In the genomic region with DNA sequence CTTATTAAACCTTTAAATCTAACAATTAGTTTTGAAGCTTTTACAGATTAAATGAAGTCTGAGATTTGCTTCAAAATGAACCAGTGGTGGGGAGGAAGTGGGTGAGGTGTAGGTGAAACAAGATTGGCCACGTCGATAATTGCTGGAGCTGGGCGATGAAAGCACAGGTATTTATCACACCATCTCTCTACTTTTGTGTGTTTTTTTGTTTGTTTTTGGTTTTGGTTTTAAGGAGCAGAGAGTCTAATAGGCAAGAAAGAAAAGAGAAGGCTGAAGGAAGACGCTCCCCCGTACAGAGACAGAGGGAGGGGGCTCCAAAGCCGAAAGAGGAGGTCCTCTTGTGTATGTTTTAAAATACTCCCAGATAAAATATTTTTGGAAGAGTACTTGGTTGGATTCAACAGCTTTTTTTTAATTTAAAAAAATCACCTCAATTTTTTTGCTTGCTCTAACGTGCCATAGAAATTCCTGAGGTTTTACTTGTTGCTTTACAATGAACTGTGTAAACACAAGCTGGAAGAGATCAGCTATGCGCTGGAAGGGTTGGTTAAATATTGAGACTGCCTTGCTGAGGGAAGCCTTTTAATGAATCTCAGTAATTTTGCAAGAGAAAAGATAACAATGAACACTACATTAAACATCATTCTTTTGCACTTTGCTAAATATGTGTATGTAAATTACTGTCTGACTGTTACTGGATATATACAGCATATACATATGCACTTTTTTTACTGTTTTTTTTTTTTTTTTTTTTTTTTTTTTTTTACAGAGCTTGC, we compare ENCODE assay signal across 1 cellular context.
TF ChIP-seq lines count a peak whose summit lies in the region.

No MANE protein-coding gene starts in this region.

TF ChIP-seq in HepG2, 621 proteins besides CTCF, POLR2A, EP300 and RAD21 (continued from another document and continues in another):
- TF ChIP-seq ZNF484 (CRISPR knock-in tag; IDR thresholded peaks at IDR 0.05; ENCODE audit: borderline replicate concordance, low read depth) = no peak
- TF ChIP-seq RBM39 (IDR thresholded peaks at IDR 0.05; ENCODE audit: low read depth, low read length, poor library complexity, severe bottlenecking) = no peak
- no peak for TF ChIP-seq ZNF256 (CRISPR knock-in tag; conservative IDR thresholded peaks at IDR 0.05)
- no peak for TF ChIP-seq ZNF225 (CRISPR knock-in tag; IDR thresholded peaks at IDR 0.05)
- TF ChIP-seq RNF2 (conservative IDR thresholded peaks at IDR 0.05; ENCODE audit: low read depth) = no peak
- TF ChIP-seq, protein P1, sequence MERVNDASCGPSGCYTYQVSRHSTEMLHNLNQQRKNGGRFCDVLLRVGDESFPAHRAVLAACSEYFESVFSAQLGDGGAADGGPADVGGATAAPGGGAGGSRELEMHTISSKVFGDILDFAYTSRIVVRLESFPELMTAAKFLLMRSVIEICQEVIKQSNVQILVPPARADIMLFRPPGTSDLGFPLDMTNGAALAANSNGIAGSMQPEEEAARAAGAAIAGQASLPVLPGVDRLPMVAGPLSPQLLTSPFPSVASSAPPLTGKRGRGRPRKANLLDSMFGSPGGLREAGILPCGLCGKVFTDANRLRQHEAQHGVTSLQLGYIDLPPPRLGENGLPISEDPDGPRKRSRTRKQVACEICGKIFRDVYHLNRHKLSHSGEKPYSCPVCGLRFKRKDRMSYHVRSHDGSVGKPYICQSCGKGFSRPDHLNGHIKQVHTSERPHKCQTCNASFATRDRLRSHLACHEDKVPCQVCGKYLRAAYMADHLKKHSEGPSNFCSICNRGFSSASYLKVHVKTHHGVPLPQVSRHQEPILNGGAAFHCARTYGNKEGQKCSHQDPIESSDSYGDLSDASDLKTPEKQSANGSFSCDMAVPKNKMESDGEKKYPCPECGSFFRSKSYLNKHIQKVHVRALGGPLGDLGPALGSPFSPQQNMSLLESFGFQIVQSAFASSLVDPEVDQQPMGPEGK (CRISPR knock-in tag; IDR thresholded peaks at IDR 0.05) = 0 out of 2 replicates have a peak, but pooled peaks have one; percentile 14
- TF ChIP-seq NFE2L2 (IDR thresholded peaks at IDR 0.05; ENCODE audit: low read length) = no peak
- TF ChIP-seq ZNF816 (CRISPR knock-in tag; IDR thresholded peaks at IDR 0.05; ENCODE audit: borderline replicate concordance) = no peak
- TF ChIP-seq HOXA5 (CRISPR knock-in tag; IDR thresholded peaks at IDR 0.05) = no peak
- TF ChIP-seq KDM1A (CRISPR knock-in tag; IDR thresholded peaks at IDR 0.05) = no peak
- TF ChIP-seq, protein P2, sequence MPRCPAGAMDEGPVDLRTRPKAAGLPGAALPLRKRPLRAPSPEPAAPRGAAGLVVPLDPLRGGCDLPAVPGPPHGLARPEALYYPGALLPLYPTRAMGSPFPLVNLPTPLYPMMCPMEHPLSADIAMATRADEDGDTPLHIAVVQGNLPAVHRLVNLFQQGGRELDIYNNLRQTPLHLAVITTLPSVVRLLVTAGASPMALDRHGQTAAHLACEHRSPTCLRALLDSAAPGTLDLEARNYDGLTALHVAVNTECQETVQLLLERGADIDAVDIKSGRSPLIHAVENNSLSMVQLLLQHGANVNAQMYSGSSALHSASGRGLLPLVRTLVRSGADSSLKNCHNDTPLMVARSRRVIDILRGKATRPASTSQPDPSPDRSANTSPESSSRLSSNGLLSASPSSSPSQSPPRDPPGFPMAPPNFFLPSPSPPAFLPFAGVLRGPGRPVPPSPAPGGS (CRISPR knock-in tag; IDR thresholded peaks at IDR 0.05) = no peak
- no peak for TF ChIP-seq BRCA1 (CRISPR knock-in tag; IDR thresholded peaks at IDR 0.05)
- TF ChIP-seq BCL6 (CRISPR knock-in tag; IDR thresholded peaks at IDR 0.05) = peak; percentile 41; the same call in 1 of the 2 replicates
- TF ChIP-seq, protein P3, sequence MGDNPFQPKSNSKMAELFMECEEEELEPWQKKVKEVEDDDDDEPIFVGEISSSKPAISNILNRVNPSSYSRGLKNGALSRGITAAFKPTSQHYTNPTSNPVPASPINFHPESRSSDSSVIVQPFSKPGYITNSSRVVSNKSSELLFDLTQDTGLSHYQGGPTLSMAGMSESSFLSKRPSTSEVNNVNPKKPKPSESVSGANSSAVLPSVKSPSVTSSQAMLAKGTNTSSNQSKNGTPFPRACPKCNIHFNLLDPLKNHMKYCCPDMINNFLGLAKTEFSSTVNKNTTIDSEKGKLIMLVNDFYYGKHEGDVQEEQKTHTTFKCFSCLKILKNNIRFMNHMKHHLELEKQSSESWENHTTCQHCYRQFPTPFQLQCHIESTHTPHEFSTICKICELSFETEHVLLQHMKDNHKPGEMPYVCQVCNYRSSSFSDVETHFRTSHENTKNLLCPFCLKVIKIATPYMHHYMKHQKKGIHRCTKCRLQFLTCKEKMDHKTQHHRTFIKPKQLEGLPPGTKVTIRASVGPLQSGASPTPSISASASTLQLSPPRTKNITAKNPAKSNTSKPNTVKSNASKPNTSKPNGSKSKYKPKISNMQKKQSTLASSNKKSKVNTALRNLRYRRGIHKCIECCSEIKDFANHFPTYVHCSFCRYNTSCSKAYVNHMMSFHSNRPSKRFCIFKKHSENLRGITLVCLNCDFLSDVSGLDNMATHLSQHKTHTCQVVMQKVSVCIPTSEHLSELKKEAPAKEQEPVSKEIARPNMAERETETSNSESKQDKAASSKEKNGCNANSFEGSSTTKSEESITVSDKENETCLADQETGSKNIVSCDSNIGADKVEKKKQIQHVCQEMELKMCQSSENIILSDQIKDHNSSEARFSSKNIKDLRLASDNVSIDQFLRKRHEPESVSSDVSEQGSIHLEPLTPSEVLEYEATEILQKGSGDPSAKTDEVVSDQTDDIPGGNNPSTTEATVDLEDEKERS (CRISPR knock-in tag; IDR thresholded peaks at IDR 0.05) = no peak
- TF ChIP-seq, protein P4, sequence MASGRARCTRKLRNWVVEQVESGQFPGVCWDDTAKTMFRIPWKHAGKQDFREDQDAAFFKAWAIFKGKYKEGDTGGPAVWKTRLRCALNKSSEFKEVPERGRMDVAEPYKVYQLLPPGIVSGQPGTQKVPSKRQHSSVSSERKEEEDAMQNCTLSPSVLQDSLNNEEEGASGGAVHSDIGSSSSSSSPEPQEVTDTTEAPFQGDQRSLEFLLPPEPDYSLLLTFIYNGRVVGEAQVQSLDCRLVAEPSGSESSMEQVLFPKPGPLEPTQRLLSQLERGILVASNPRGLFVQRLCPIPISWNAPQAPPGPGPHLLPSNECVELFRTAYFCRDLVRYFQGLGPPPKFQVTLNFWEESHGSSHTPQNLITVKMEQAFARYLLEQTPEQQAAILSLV (CRISPR knock-in tag; IDR thresholded peaks at IDR 0.05; ENCODE audit: borderline replicate concordance) = no peak
- TF ChIP-seq, protein P5, sequence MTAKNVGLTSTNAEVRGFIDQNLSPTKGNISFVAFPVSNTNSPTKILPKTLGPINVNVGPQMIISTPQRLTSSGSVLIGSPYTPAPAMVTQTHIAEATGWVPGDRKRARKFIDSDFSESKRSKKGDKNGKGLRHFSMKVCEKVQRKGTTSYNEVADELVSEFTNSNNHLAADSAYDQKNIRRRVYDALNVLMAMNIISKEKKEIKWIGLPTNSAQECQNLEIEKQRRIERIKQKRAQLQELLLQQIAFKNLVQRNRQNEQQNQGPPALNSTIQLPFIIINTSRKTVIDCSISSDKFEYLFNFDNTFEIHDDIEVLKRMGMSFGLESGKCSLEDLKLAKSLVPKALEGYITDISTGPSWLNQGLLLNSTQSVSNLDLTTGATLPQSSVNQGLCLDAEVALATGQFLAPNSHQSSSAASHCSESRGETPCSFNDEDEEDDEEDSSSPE (CRISPR knock-in tag; IDR thresholded peaks at IDR 0.05) = no peak
- TF ChIP-seq, protein P6, sequence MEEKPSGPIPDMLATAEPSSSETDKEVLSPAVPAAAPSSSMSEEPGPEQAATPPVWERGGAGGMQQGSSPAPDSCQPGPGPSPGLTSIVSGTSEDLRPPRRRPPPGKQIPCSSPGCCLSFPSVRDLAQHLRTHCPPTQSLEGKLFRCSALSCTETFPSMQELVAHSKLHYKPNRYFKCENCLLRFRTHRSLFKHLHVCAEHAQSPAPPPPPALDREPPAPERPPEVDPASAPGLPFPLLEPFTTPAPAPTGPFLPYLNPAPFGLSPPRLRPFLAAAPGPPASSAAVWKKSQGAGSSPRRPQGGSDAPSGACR (CRISPR knock-in tag; IDR thresholded peaks at IDR 0.05) = no peak
- TF ChIP-seq, protein P7, sequence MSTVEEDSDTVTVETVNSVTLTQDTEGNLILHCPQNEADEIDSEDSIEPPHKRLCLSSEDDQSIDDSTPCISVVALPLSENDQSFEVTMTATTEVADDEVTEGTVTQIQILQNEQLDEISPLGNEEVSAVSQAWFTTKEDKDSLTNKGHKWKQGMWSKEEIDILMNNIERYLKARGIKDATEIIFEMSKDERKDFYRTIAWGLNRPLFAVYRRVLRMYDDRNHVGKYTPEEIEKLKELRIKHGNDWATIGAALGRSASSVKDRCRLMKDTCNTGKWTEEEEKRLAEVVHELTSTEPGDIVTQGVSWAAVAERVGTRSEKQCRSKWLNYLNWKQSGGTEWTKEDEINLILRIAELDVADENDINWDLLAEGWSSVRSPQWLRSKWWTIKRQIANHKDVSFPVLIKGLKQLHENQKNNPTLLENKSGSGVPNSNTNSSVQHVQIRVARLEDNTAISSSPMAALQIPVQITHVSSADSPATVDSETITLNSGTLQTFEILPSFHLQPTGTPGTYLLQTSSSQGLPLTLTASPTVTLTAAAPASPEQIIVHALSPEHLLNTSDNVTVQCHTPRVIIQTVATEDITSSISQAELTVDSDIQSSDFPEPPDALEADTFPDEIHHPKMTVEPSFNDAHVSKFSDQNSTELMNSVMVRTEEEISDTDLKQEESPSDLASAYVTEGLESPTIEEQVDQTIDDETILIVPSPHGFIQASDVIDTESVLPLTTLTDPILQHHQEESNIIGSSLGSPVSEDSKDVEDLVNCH (CRISPR knock-in tag; IDR thresholded peaks at IDR 0.05) = no peak
- TF ChIP-seq NFYB (CRISPR knock-in tag; IDR thresholded peaks at IDR 0.05) = no peak
- no peak for TF ChIP-seq ERF (CRISPR knock-in tag; IDR thresholded peaks at IDR 0.05)
- TF ChIP-seq CREB1 (IDR thresholded peaks at IDR 0.05) = no peak
- TF ChIP-seq CREB1 (CRISPR knock-in tag; IDR thresholded peaks at IDR 0.05) = no peak
- TF ChIP-seq ZNF547 (CRISPR knock-in tag; IDR thresholded peaks at IDR 0.05) = no peak
- TF ChIP-seq, protein P8, sequence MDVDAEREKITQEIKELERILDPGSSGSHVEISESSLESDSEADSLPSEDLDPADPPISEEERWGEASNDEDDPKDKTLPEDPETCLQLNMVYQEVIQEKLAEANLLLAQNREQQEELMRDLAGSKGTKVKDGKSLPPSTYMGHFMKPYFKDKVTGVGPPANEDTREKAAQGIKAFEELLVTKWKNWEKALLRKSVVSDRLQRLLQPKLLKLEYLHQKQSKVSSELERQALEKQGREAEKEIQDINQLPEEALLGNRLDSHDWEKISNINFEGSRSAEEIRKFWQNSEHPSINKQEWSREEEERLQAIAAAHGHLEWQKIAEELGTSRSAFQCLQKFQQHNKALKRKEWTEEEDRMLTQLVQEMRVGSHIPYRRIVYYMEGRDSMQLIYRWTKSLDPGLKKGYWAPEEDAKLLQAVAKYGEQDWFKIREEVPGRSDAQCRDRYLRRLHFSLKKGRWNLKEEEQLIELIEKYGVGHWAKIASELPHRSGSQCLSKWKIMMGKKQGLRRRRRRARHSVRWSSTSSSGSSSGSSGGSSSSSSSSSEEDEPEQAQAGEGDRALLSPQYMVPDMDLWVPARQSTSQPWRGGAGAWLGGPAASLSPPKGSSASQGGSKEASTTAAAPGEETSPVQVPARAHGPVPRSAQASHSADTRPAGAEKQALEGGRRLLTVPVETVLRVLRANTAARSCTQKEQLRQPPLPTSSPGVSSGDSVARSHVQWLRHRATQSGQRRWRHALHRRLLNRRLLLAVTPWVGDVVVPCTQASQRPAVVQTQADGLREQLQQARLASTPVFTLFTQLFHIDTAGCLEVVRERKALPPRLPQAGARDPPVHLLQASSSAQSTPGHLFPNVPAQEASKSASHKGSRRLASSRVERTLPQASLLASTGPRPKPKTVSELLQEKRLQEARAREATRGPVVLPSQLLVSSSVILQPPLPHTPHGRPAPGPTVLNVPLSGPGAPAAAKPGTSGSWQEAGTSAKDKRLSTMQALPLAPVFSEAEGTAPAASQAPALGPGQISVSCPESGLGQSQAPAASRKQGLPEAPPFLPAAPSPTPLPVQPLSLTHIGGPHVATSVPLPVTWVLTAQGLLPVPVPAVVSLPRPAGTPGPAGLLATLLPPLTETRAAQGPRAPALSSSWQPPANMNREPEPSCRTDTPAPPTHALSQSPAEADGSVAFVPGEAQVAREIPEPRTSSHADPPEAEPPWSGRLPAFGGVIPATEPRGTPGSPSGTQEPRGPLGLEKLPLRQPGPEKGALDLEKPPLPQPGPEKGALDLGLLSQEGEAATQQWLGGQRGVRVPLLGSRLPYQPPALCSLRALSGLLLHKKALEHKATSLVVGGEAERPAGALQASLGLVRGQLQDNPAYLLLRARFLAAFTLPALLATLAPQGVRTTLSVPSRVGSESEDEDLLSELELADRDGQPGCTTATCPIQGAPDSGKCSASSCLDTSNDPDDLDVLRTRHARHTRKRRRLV (CRISPR knock-in tag; IDR thresholded peaks at IDR 0.05) = no peak
- TF ChIP-seq PRPF4 (IDR thresholded peaks at IDR 0.05; ENCODE audit: low read depth, low read length, poor library complexity, severe bottlenecking) = no peak
- TF ChIP-seq ZNF564 (CRISPR knock-in tag; IDR thresholded peaks at IDR 0.05) = no peak
- no peak for TF ChIP-seq SOX13 (IDR thresholded peaks at IDR 0.05)
- peak in 1 of 2 experiments; percentile 88; a peak in 2 of 4 replicates for TF ChIP-seq SOX13 (CRISPR knock-in tag; conservative IDR thresholded peaks at IDR 0.05 in 1 of 2, IDR thresholded peaks at IDR 0.05 in 1 of 2)
- no peak for TF ChIP-seq MEF2D (CRISPR knock-in tag; IDR thresholded peaks at IDR 0.05)
- TF ChIP-seq RXRA (CRISPR knock-in tag; IDR thresholded peaks at IDR 0.05) = no peak
- no peak for TF ChIP-seq SIX1 (CRISPR knock-in tag; IDR thresholded peaks at IDR 0.05; ENCODE audit: borderline replicate concordance)
- no peak for TF ChIP-seq IRX3 (CRISPR knock-in tag; IDR thresholded peaks at IDR 0.05; ENCODE audit: borderline replicate concordance, low read depth)
- TF ChIP-seq TBX2 (CRISPR knock-in tag; IDR thresholded peaks at IDR 0.05; ENCODE audit: borderline replicate concordance) = no peak
- no peak for TF ChIP-seq NFE2 (CRISPR knock-in tag; IDR thresholded peaks at IDR 0.05)
- peak; percentile 81 for TF ChIP-seq FOXA3 (CRISPR knock-in tag; IDR thresholded peaks at IDR 0.05)
- no peak for TF ChIP-seq ZNF709 (CRISPR knock-in tag; IDR thresholded peaks at IDR 0.05)
- TF ChIP-seq ZNF550 (CRISPR knock-in tag; IDR thresholded peaks at IDR 0.05; ENCODE audit: borderline replicate concordance) = no peak
- TF ChIP-seq ZNF30 (CRISPR knock-in tag; IDR thresholded peaks at IDR 0.05) = no peak
- TF ChIP-seq, protein P9, sequence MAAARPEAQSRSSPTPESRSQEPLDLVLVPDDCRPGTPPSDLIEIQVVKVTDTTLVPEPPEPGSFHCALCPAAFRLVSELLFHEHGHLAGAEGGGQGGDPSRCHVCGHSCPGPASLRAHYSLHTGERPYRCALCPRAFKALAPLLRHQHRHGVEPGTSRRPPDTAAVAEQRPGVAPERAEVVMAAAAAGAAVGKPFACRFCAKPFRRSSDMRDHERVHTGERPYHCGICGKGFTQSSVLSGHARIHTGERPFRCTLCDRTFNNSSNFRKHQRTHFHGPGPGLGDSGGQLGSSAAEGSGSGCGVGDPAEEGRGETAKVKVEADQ (CRISPR knock-in tag; IDR thresholded peaks at IDR 0.05; ENCODE audit: borderline replicate concordance) = no peak
- no peak for TF ChIP-seq ZNF292 (CRISPR knock-in tag; IDR thresholded peaks at IDR 0.05; ENCODE audit: borderline replicate concordance, low read depth)
- no peak for TF ChIP-seq ZFP37 (CRISPR knock-in tag; IDR thresholded peaks at IDR 0.05; ENCODE audit: borderline replicate concordance)
